Comparison of ENCODE assay signal across 1 cellular context in the genomic region with DNA sequence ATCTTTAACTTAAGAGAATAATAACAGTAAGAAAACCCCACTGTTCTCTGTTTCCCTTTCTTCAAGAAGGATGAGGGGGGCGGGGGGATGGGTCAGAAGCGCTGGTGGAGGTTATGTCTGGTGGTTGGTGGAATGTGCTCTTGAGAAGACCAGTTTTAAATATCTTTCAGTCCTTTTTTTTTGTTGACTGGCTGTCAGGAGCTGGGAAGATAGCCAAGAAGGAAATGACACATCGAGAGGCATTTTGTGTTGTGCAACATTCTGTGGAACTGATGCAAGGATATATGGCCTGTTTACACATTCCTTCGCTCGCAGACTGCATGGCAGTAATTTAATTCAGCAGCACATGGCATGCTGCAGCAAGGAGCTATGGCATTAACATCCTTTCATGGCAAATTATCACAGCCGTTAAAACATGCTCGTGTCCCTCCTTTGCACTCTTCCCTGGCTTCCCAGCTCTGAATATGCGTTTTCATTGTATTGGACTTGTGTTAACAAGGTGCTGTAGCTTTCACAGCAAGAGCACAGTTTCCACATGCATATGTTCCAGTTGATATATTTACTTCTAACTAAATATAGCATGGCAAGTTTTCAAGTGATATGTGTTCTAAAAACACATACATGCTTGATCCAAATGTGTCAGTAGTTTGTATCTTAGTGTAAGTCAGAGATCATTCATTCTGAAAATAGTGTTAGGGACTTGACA.
TF ChIP-seq lines count a peak whose summit lies in the region.

No MANE protein-coding gene starts in this region.

TF ChIP-seq in H1, 55 proteins besides CTCF, POLR2A, EP300 and RAD21 (continued from another document):
- TF ChIP-seq, protein P1, sequence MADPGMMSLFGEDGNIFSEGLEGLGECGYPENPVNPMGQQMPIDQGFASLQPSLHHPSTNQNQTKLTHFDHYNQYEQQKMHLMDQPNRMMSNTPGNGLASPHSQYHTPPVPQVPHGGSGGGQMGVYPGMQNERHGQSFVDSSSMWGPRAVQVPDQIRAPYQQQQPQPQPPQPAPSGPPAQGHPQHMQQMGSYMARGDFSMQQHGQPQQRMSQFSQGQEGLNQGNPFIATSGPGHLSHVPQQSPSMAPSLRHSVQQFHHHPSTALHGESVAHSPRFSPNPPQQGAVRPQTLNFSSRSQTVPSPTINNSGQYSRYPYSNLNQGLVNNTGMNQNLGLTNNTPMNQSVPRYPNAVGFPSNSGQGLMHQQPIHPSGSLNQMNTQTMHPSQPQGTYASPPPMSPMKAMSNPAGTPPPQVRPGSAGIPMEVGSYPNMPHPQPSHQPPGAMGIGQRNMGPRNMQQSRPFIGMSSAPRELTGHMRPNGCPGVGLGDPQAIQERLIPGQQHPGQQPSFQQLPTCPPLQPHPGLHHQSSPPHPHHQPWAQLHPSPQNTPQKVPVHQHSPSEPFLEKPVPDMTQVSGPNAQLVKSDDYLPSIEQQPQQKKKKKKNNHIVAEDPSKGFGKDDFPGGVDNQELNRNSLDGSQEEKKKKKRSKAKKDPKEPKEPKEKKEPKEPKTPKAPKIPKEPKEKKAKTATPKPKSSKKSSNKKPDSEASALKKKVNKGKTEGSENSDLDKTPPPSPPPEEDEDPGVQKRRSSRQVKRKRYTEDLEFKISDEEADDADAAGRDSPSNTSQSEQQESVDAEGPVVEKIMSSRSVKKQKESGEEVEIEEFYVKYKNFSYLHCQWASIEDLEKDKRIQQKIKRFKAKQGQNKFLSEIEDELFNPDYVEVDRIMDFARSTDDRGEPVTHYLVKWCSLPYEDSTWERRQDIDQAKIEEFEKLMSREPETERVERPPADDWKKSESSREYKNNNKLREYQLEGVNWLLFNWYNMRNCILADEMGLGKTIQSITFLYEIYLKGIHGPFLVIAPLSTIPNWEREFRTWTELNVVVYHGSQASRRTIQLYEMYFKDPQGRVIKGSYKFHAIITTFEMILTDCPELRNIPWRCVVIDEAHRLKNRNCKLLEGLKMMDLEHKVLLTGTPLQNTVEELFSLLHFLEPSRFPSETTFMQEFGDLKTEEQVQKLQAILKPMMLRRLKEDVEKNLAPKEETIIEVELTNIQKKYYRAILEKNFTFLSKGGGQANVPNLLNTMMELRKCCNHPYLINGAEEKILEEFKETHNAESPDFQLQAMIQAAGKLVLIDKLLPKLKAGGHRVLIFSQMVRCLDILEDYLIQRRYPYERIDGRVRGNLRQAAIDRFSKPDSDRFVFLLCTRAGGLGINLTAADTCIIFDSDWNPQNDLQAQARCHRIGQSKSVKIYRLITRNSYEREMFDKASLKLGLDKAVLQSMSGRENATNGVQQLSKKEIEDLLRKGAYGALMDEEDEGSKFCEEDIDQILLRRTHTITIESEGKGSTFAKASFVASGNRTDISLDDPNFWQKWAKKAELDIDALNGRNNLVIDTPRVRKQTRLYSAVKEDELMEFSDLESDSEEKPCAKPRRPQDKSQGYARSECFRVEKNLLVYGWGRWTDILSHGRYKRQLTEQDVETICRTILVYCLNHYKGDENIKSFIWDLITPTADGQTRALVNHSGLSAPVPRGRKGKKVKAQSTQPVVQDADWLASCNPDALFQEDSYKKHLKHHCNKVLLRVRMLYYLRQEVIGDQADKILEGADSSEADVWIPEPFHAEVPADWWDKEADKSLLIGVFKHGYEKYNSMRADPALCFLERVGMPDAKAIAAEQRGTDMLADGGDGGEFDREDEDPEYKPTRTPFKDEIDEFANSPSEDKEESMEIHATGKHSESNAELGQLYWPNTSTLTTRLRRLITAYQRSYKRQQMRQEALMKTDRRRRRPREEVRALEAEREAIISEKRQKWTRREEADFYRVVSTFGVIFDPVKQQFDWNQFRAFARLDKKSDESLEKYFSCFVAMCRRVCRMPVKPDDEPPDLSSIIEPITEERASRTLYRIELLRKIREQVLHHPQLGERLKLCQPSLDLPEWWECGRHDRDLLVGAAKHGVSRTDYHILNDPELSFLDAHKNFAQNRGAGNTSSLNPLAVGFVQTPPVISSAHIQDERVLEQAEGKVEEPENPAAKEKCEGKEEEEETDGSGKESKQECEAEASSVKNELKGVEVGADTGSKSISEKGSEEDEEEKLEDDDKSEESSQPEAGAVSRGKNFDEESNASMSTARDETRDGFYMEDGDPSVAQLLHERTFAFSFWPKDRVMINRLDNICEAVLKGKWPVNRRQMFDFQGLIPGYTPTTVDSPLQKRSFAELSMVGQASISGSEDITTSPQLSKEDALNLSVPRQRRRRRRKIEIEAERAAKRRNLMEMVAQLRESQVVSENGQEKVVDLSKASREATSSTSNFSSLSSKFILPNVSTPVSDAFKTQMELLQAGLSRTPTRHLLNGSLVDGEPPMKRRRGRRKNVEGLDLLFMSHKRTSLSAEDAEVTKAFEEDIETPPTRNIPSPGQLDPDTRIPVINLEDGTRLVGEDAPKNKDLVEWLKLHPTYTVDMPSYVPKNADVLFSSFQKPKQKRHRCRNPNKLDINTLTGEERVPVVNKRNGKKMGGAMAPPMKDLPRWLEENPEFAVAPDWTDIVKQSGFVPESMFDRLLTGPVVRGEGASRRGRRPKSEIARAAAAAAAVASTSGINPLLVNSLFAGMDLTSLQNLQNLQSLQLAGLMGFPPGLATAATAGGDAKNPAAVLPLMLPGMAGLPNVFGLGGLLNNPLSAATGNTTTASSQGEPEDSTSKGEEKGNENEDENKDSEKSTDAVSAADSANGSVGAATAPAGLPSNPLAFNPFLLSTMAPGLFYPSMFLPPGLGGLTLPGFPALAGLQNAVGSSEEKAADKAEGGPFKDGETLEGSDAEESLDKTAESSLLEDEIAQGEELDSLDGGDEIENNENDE (IDR thresholded peaks at IDR 0.05; ENCODE audit: insufficient replicate concordance, low read length), result no peak
- TF ChIP-seq NANOG (IDR thresholded peaks at IDR 0.05; ENCODE audit: insufficient read depth, low read depth, low read length, poor library complexity, severe bottlenecking) (no peak), NRF1 (IDR thresholded peaks at IDR 0.05; ENCODE audit: low read depth, low read length) (no peak), TCF12 (IDR thresholded peaks at IDR 0.05; ENCODE audit: low read depth, low read length) (no peak)
- TF ChIP-seq, protein P2, sequence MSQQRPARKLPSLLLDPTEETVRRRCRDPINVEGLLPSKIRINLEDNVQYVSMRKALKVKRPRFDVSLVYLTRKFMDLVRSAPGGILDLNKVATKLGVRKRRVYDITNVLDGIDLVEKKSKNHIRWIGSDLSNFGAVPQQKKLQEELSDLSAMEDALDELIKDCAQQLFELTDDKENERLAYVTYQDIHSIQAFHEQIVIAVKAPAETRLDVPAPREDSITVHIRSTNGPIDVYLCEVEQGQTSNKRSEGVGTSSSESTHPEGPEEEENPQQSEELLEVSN (IDR thresholded peaks at IDR 0.05), result no peak
